ENCODE assay signal across 1 cellular context in the genomic region with DNA sequence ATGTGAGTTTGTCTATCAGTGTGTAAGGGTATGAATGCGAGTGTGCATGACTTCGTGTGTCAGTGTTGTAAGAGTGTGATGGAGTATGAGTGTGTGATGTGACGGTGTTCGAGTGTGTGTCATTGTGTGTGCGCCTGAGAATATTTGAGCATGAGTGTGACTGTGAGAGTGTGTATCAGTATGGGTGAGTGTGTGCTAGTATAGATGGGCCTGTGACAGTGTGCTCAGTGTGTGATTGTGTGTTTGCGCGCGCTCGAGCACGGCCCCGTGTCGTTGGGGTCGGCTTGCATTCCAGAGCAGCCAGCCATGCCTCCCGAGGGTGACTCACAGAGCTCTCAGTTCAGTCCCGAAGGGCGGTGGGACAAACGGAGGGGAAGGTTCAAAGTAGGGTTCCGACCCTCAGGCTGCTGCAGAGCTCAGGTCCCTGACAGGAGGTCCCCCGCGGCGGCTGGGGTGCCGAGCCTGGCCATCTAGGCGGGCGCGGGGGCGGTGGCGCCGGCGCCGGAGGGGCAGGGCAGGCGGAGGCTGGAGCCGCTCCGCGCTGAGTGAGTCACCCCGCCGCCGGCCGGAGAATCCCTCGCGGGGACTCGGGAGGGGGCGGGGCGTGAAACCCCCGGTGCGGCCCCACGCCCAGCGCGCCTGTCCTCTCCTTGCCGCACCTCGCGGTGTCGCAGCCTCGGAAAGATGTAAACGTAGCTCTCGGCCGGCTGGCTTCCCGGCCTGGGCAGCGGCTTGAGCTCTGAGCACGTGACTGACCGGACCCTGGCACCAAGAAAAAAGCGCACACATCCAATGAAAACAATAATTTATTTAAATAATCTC.
TF ChIP-seq lines count a peak whose summit lies in the region.

No MANE protein-coding gene starts in this region.

TF ChIP-seq in K562, 482 proteins besides CTCF, POLR2A, EP300 and RAD21 (continued from another document and continues in another):
- TF ChIP-seq CTCFL (IDR thresholded peaks at IDR 0.05; ENCODE audit: borderline replicate concordance, insufficient read depth, low read depth, low read length, poor library complexity, severe bottlenecking) (no peak), PCBP2 (IDR thresholded peaks at IDR 0.05; ENCODE audit: low read depth, low read length, poor library complexity, severe bottlenecking) (no peak), NCOA1 (IDR thresholded peaks at IDR 0.05; ENCODE audit: low read depth) (peak; percentile 53; the same call in 1 of the 2 replicates), BMI1 (IDR thresholded peaks at IDR 0.05; ENCODE audit: low read length) (no peak), ZBTB12 (CRISPR knock-in tag; IDR thresholded peaks at IDR 0.05) (no peak), KDM5B (IDR thresholded peaks at IDR 0.05; ENCODE audit: insufficient replicate concordance, low read depth, low read length) (peak; percentile 62), NBN (IDR thresholded peaks at IDR 0.05; ENCODE audit: low read depth) (peak; percentile 58), DDX20 (tag; IDR thresholded peaks at IDR 0.05; ENCODE audit: low read depth) (no peak), ZNF143 (CRISPR knock-in tag; IDR thresholded peaks at IDR 0.05) (no peak), KLF13 (tag; IDR thresholded peaks at IDR 0.05; ENCODE audit: borderline replicate concordance, low read depth) (peak; percentile 60; the same call in 1 of the 2 replicates), SP2 (IDR thresholded peaks at IDR 0.05; ENCODE audit: extremely low read depth, low read depth, low read length, poor library complexity, severe bottlenecking) (no peak), ZNF224 (CRISPR knock-in tag; IDR thresholded peaks at IDR 0.05) (no peak), LCOR (CRISPR knock-in tag; IDR thresholded peaks at IDR 0.05) (0 out of 2 replicates have a peak, but pooled peaks have one; percentile 50), ZNF780A (CRISPR knock-in tag; IDR thresholded peaks at IDR 0.05) (no peak), ZNF586 (CRISPR knock-in tag; conservative IDR thresholded peaks at IDR 0.05) (no peak), MTA1 (IDR thresholded peaks at IDR 0.05; ENCODE audit: borderline replicate concordance) (peak; percentile 55), ZNF707 (CRISPR knock-in tag; conservative IDR thresholded peaks at IDR 0.05) (no peak), SMAD2 (IDR thresholded peaks at IDR 0.05; ENCODE audit: low read depth, low read length) (no peak), DLX4 (CRISPR knock-in tag; IDR thresholded peaks at IDR 0.05) (no peak), ZC3H4 (CRISPR knock-in tag; IDR thresholded peaks at IDR 0.05; ENCODE audit: borderline replicate concordance) (no peak), SP1 (CRISPR knock-in tag; IDR thresholded peaks at IDR 0.05) (peak; percentile 71), ZNF717 (CRISPR knock-in tag; IDR thresholded peaks at IDR 0.05) (0 out of 2 replicates have a peak, but pooled peaks have one; percentile 21), ETV5 (CRISPR knock-in tag; IDR thresholded peaks at IDR 0.05; ENCODE audit: low read depth) (peak; percentile 78; the same call in 1 of the 2 replicates), NFRKB (IDR thresholded peaks at IDR 0.05; ENCODE audit: low read depth) (peak; percentile 63), CHD4 (IDR thresholded peaks at IDR 0.05; ENCODE audit: insufficient read depth, insufficient replicate concordance, low read depth, low read length, poor library complexity, severe bottlenecking) (peak; percentile 26), POLR2AphosphoS5 (IDR thresholded peaks at IDR 0.05; ENCODE audit: control insufficient read depth, insufficient read depth, low read depth, low read length) (no peak), SMARCC2 (IDR thresholded peaks at IDR 0.05; ENCODE audit: low read depth) (no peak), TSHZ1 (CRISPR knock-in tag; IDR thresholded peaks at IDR 0.05) (no peak), ZNF77 (CRISPR knock-in tag; IDR thresholded peaks at IDR 0.05) (no peak), UBTF (IDR thresholded peaks at IDR 0.05; ENCODE audit: borderline replicate concordance in 1 of 2, low read depth in 2 of 2, low read length in 2 of 2) (peak; percentile 69 to 94; a peak in 3 of 4 replicates), OTX1 (CRISPR knock-in tag; IDR thresholded peaks at IDR 0.05) (peak; percentile 71; the same call in 1 of the 2 replicates), SIN3A (IDR thresholded peaks at IDR 0.05; ENCODE audit: borderline replicate concordance in 2 of 2, control insufficient read depth in 1 of 2, low read depth in 2 of 2, low read length in 2 of 2) (peak in 1 of 2 experiments; percentile 76; a peak in 1 of 4 replicates), ETS2 (tag; IDR thresholded peaks at IDR 0.05; ENCODE audit: borderline replicate concordance, poor library complexity, severe bottlenecking) (no peak), KAT2B (IDR thresholded peaks at IDR 0.05; ENCODE audit: low read depth, low read length) (no peak), HIVEP1 (CRISPR knock-in tag; IDR thresholded peaks at IDR 0.05) (no peak), SRF (CRISPR knock-in tag; IDR thresholded peaks at IDR 0.05) (peak in 1 of 2 experiments; percentile 65; a peak in 2 of 4 replicates), HLTF (IDR thresholded peaks at IDR 0.05) (peak; percentile 90; the same call in 1 of the 2 replicates), SREBF2 (CRISPR knock-in tag; IDR thresholded peaks at IDR 0.05) (no peak), ZNF140 (CRISPR knock-in tag; IDR thresholded peaks at IDR 0.05) (no peak), SUPT5H (IDR thresholded peaks at IDR 0.05) (no peak), CBFA2T3 (IDR thresholded peaks at IDR 0.05) (peak; percentile 2; the same call in 1 of the 2 replicates), ZBTB7A (IDR thresholded peaks at IDR 0.05; ENCODE audit: borderline replicate concordance, control insufficient read depth, low read depth, low read length) (peak; percentile 96; the same call in 1 of the 2 replicates), BCOR (IDR thresholded peaks at IDR 0.05) (peak; percentile 72), ZNF324 (CRISPR knock-in tag; IDR thresholded peaks at IDR 0.05) (no peak), FOXP1 (CRISPR knock-in tag; IDR thresholded peaks at IDR 0.05) (no peak; the same call in 1 of the 2 replicates), NFATC3 (IDR thresholded peaks at IDR 0.05) (no peak), NUFIP1 (IDR thresholded peaks at IDR 0.05; ENCODE audit: partially characterized antibody) (peak; percentile 48), ETS1 (conservative IDR thresholded peaks at IDR 0.05; ENCODE audit: control insufficient read depth, low read depth, low read length) (peak; percentile 70), ZNF431 (CRISPR knock-in tag; IDR thresholded peaks at IDR 0.05) (no peak)
- TF ChIP-seq, protein P1, sequence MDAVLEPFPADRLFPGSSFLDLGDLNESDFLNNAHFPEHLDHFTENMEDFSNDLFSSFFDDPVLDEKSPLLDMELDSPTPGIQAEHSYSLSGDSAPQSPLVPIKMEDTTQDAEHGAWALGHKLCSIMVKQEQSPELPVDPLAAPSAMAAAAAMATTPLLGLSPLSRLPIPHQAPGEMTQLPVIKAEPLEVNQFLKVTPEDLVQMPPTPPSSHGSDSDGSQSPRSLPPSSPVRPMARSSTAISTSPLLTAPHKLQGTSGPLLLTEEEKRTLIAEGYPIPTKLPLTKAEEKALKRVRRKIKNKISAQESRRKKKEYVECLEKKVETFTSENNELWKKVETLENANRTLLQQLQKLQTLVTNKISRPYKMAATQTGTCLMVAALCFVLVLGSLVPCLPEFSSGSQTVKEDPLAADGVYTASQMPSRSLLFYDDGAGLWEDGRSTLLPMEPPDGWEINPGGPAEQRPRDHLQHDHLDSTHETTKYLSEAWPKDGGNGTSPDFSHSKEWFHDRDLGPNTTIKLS (IDR thresholded peaks at IDR 0.05; ENCODE audit: borderline replicate concordance, low read depth) = peak; percentile 64; the same call in 1 of the 2 replicates
- TF ChIP-seq, protein P2, sequence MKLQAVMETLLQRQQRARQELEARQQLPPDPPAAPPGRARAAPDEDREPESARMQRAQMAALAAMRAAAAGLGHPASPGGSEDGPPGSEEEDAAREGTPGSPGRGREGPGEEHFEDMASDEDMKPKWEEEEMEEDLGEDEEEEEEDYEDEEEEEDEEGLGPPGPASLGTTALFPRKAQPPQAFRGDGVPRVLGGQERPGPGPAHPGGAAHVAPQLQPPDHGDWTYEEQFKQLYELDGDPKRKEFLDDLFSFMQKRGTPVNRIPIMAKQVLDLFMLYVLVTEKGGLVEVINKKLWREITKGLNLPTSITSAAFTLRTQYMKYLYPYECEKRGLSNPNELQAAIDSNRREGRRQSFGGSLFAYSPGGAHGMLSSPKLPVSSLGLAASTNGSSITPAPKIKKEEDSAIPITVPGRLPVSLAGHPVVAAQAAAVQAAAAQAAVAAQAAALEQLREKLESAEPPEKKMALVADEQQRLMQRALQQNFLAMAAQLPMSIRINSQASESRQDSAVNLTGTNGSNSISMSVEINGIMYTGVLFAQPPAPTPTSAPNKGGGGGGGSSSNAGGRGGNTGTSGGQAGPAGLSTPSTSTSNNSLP (IDR thresholded peaks at IDR 0.05; ENCODE audit: borderline replicate concordance, low read depth, low read length) = no peak
